9 cellular contexts compared by ENCODE assay signal in genomic region chr18:47036298-47036874, GRCh38. TPM values are rescaled to one million over a fixed set of nuclear protein-coding genes. Genes with fewer than 3 reads are reported as not detected.
A peak's percentile ranks its signal among the peaks of the same experiment; 100 is the strongest.
DNase-seq lines count a peak whose midpoint lies in the region; ATAC-seq and TF ChIP-seq lines count a peak whose summit lies in the region.
"Had no signal": no experiment of that assay in that cellular context is flagged by ENCODE, and none has a peak within 500 bp of the region (broad histone marks: within the 10 kb centered on the region; RNA-seq: fewer than 3 reads in every experiment).

No MANE protein-coding gene starts in this region.

- BruUV-seq in Caco-2 (replicated peaks; lab: Mats Ljungman, UMichigan): no TSS peak

- CTCF ChIA-PET in Caco-2 (lab: Charles Lee): no interaction called here

- ATAC-seq in RWPE2 (ENCODE audit: low read depth) (peak; percentile 69; the same call in 2 of the 3 replicates), HG03354 (IDR thresholded peaks at IDR 0.05; ENCODE audit: poor library complexity, severe bottlenecking, unreplicated experiment) (no peak), HG02885 (IDR thresholded peaks at IDR 0.05; ENCODE audit: poor library complexity, unreplicated experiment) (no peak), omental fat pad (ENCODE audit: low FRiP score) (no peak)
- ATAC-seq: mucosa of descending colon had no signal

- intact Hi-C loops in Caco-2 (cut with micrococcal nuclease; ENCODE audit: unreplicated experiment): no loop called here

- H3K36me3 Mint-ChIP-seq in Caco-2 (ENCODE audit: insufficient read depth, unreplicated experiment): no peaks in the 10 kb centered on the region

- DNase-seq in Caco-2: peak in 1 of 2 experiments; percentile 16
- peak; percentile 29 for DNase-seq in H4 (ENCODE audit: low spot score)
- no peak for DNase-seq in RWPE2 (ENCODE audit: low spot score)
- DNase-seq in iPS-NIHi11 (ENCODE audit: low spot score): peak; percentile 39
- DNase-seq in globus pallidus (ENCODE audit: low spot score): no peak
- no peak for DNase-seq in omental fat pad (ENCODE audit: low spot score)

- H3K27ac ChIP-seq in RWPE2 (ENCODE audit: poor library complexity, severe bottlenecking): no peak overlapping the region

- H3K4me1 Mint-ChIP-seq in Caco-2 (ENCODE audit: low read depth, unreplicated experiment): no peaks in the 10 kb centered on the region

- TF ChIP-seq CTCF in Caco-2 (IDR thresholded peaks at IDR 0.05; ENCODE audit: insufficient read depth in 1 of 2, low read depth in 1 of 2, low read length in 1 of 2, severe bottlenecking in 1 of 2, unreplicated experiment in 1 of 2) (peak; percentile 23 to 40), RWPE2 (IDR thresholded peaks at IDR 0.05; ENCODE audit: poor library complexity, severe bottlenecking) (peak; percentile 57), omental fat pad (IDR thresholded peaks at IDR 0.05) (no peak)

- POLR2A ChIA-PET in Caco-2 (lab: Charles Lee): no interaction called here

- H3K4me3 ChIP-seq in Caco-2 (ENCODE audit: low read depth, low read length) (no peak overlapping the region), RWPE2 (ENCODE audit: severe bottlenecking) (no peak overlapping the region)
- H3K4me3 ChIP-seq: mucosa of descending colon had no signal

- H3K9me3 Mint-ChIP-seq in Caco-2 (ENCODE audit: unreplicated experiment): no peaks in the 10 kb centered on the region

- H3K4me1 ChIP-seq in Caco-2 (no peaks in the 10 kb centered on the region), RWPE2 (ENCODE audit: insufficient read depth, poor library complexity, severe bottlenecking) (no peaks in the 10 kb centered on the region)

- no peaks in the 10 kb centered on the region for H3K27me3 ChIP-seq in Caco-2 (replicated peaks; ENCODE audit: control insufficient read depth, insufficient read depth, low read length)
- peaks cover 26% of the 10 kb centered on the region for H3K27me3 ChIP-seq in RWPE2 (ENCODE audit: insufficient read depth, poor library complexity, severe bottlenecking)

- no peak overlapping the region for H3K27ac Mint-ChIP-seq in Caco-2 (ENCODE audit: unreplicated experiment)

- H3K27me3 Mint-ChIP-seq in Caco-2 (ENCODE audit: insufficient read depth, unreplicated experiment): peaks cover 8% of the 10 kb centered on the region

- H3K36me3 ChIP-seq in Caco-2 (ENCODE audit: control insufficient read depth, insufficient read depth, low read length) (no peaks in the 10 kb centered on the region), RWPE2 (ENCODE audit: low read depth) (no peaks in the 10 kb centered on the region)

- no peak overlapping the region for H3K4me3 Mint-ChIP-seq in Caco-2 (ENCODE audit: unreplicated experiment)

- H3K9me3 ChIP-seq in Caco-2 (no peaks in the 10 kb centered on the region), RWPE2 (ENCODE audit: severe bottlenecking) (no peaks in the 10 kb centered on the region)
- H3K9me3 ChIP-seq: mucosa of descending colon had no signal

RNA-seq across cellular contexts. Expression of gene ELOA2, which starts 1.0 kb away (rescaled TPM):
- total RNA-seq in Caco-2 (2022) (not detected in 2 replicates), omental fat pad (not detected)
- total RNA-seq in H4 (2014; rRNA removed; shearing (Covaris generic)): not detected in 2 replicates
- total RNA-seq: mucosa of descending colon had no signal

Comparison
In these comparisons a context has a peak if more than half of its experiments do, and no peak if none do; other contexts are left out.
1. DNase-seq: peak in H4 (single experiment) and iPS-NIHi11 (single experiment); none in RWPE2 (single experiment), globus pallidus (single experiment) and omental fat pad (single experiment).
2. CTCF ChIP-seq: peak in Caco-2 (2 of 2) and RWPE2 (single experiment); none in omental fat pad (0 of 3).